In genomic region chr19:58553799-58554493, GRCh38 we compare ENCODE assay signal across 1 cellular context.
TF ChIP-seq lines count a peak whose summit lies in the region.

No MANE protein-coding gene starts in this region.

TF ChIP-seq in WTC11, 78 proteins besides CTCF, POLR2A, EP300 and RAD21 (continued from another document):
- TF ChIP-seq STAT6 (CRISPR knock-in tag; conservative IDR thresholded peaks at IDR 0.05; ENCODE audit: low read depth) (no peak), ATF2 (CRISPR knock-in tag; IDR thresholded peaks at IDR 0.05; ENCODE audit: borderline replicate concordance, low read depth) (no peak), ZSCAN18 (CRISPR knock-in tag; IDR thresholded peaks at IDR 0.05) (no peak), CREB1 (CRISPR knock-in tag; IDR thresholded peaks at IDR 0.05) (0 out of 2 replicates have a peak, but pooled peaks have one; percentile 24), HMGXB4 (CRISPR knock-in tag; IDR thresholded peaks at IDR 0.05) (no peak), MXD4 (CRISPR knock-in tag; IDR thresholded peaks at IDR 0.05; ENCODE audit: borderline replicate concordance) (no peak), ATF3 (CRISPR knock-in tag; conservative IDR thresholded peaks at IDR 0.05) (no peak), NR2C2 (CRISPR knock-in tag; IDR thresholded peaks at IDR 0.05) (no peak), JUN (CRISPR knock-in tag; IDR thresholded peaks at IDR 0.05) (0 out of 2 replicates have a peak, but pooled peaks have one; percentile 19), MAX (CRISPR knock-in tag; IDR thresholded peaks at IDR 0.05) (no peak), MLX (CRISPR knock-in tag; IDR thresholded peaks at IDR 0.05) (no peak)
